ENCODE assay signal across 13 cellular contexts in the genomic region with DNA sequence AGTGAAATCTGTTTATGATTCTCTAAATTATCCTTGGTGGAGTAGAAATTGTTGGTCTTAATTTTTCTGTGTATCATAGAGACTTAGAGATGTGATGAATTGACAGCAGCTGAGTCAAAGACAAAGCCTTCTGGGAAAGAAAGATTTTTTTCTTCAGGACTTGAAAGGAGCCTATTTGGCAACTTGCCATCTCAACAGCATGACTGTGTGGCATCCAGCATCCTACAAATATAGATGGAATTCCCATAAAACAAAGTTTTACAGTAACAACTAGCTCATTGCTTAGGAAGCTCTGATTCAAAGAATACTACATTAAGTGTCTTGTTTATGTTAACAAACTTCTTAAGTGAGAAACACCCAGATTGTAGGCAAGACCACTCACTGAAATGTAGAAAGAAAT.
A peak's percentile ranks its signal among the peaks of the same experiment; 100 is the strongest.
DNase-seq lines count a peak whose midpoint lies in the region; ATAC-seq, FAIRE-seq and TF ChIP-seq lines count a peak whose summit lies in the region.
"Had no signal": no experiment of that assay in that cellular context is flagged by ENCODE, and none has a peak within 500 bp of the region (broad histone marks: within the 10 kb centered on the region; RNA-seq: fewer than 3 reads in every experiment).

No MANE protein-coding gene starts in this region.

- no peak overlapping the region for H3K4me2 ChIP-seq in MM.1S (ENCODE audit: low read depth, low read length)

- no peaks in the 10 kb centered on the region for H3K9me2 ChIP-seq in MM.1S (replicated peaks; ENCODE audit: insufficient read depth, low read length)

- FAIRE-seq in HTR-8/SVneo (lab: Jason Lieb, UNC) = no peak

- H3K9ac ChIP-seq in MM.1S (ENCODE audit: low read length) = no peak overlapping the region

- H3K79me2 ChIP-seq in MM.1S (ENCODE audit: low read length) = no peaks in the 10 kb centered on the region

- H3K27me3 ChIP-seq in MM.1S (replicated peaks; ENCODE audit: insufficient read depth, low read length) = no peaks in the 10 kb centered on the region

- no peak overlapping the region for H3K4me3 ChIP-seq in AG10803 (ENCODE audit: low read length)
- no peak overlapping the region for H3K4me3 ChIP-seq in MM.1S (ENCODE audit: low read length)

- no peaks in the 10 kb centered on the region for H3F3A ChIP-seq in MM.1S (ENCODE audit: insufficient read depth, low read length)

- no peak for ATAC-seq in GM19395 (IDR thresholded peaks at IDR 0.05; ENCODE audit: unreplicated experiment)
- no peak for ATAC-seq in GM18498 (IDR thresholded peaks at IDR 0.05; ENCODE audit: unreplicated experiment)
- ATAC-seq: activated naive CD4-positive, alpha-beta T cell treated with anti-CD3 and anti-CD28 coated beads, Interleukin-2, amount 50 U/mL, for 72 hours had no signal

- H3K4me1 ChIP-seq in MM.1S (ENCODE audit: low read length) = no peaks in the 10 kb centered on the region

- no peak overlapping the region for H3K27ac ChIP-seq in MM.1S (ENCODE audit: low read length)

- DNase-seq in AG10803 (ENCODE audit: low read depth) = peak; percentile 83
- DNase-seq in HTR-8/SVneo (ENCODE audit: insufficient read length, low spot score) = peak; percentile 5
- peak; percentile 9 for DNase-seq in amniotic stem cell (lab: John Stamatoyannopoulos, UW)
- DNase-seq in kidney glomerular epithelial cell (lab: John Stamatoyannopoulos, UW) = peak; percentile 76
- no peak for DNase-seq in AG08396 (ENCODE audit: low spot score)
- DNase-seq in MM.1S = no peak
- DNase-seq: CD4-positive, alpha-beta T cell; effector memory CD4-positive, alpha-beta T cell; NCI-H1048; small intestine had no signal

- TF ChIP-seq CTCF in AG10803 (conservative IDR thresholded peaks at IDR 0.05; ENCODE audit: low read length) (no peak), MM.1S (IDR thresholded peaks at IDR 0.05; ENCODE audit: low read length) (no peak)

- no peaks in the 10 kb centered on the region for H4K20me1 ChIP-seq in MM.1S (ENCODE audit: insufficient read depth, low read length)

- no peaks in the 10 kb centered on the region for H3K9me3 ChIP-seq in MM.1S (replicated peaks; ENCODE audit: insufficient read depth, low read length)

- no peak overlapping the region for H2AFZ ChIP-seq in MM.1S (ENCODE audit: low read length)

- no peaks in the 10 kb centered on the region for H3K36me3 ChIP-seq in MM.1S (replicated peaks; ENCODE audit: insufficient read depth, low read length)

Comparison
In these comparisons a context has a peak if more than half of its experiments do, and no peak if none do; other contexts are left out.
1. DNase-seq: peak in AG10803 (single experiment), HTR-8/SVneo (single experiment), amniotic stem cell (single experiment) and kidney glomerular epithelial cell (single experiment); none in AG08396 (single experiment) and MM.1S (single experiment).